ENCODE assay signal across 36 cellular contexts in genomic region chr10:130871406-130871805, GRCh38.
"Had no signal": no experiment of that assay in that cellular context is flagged by ENCODE, and none has a peak within 500 bp of the region (broad histone marks: within the 10 kb centered on the region; RNA-seq: fewer than 3 reads in every experiment).

No MANE protein-coding gene starts in this region.

- H3K27me3 ChIP-seq: ascending aorta, cardiac muscle cell had no signal

- H3K9me3 Mint-ChIP-seq: activated CD4-positive, alpha-beta memory T cell treated with anti-CD3 and anti-CD28 coated beads for 36 hours; activated CD4-positive, alpha-beta T cell treated with anti-CD3 and anti-CD28 coated beads, Interleukin-2, amount 10 ng/mL, durations not matched to agents 24 days and 14 days; activated CD8-positive, alpha-beta T cell treated with anti-CD3 and anti-CD28 coated beads for 36 hours; activated naive CD4-positive, alpha-beta T cell treated with anti-CD3 and anti-CD28 coated beads, Interleukin-2, amount 50 U/mL, for 24 hours; activated naive CD8-positive, alpha-beta T cell treated with anti-CD3 and anti-CD28 coated beads, Interleukin-2, amount 10 ng/mL, durations not matched to agents 7 days and 5 days; activated naive CD8-positive, alpha-beta T cell treated with anti-CD3 and anti-CD28 coated beads, Interleukin-2, amount 50 U/mL, for 24 hours; activated T-cell treated with anti-CD3 and anti-CD28 coated beads, Interleukin-2, amount 50 U/mL, for 4 hours; activated T-helper 1 cell treated with anti-CD3 and anti-CD28 coated beads, Interleukin-12 subunit alpha, Interleukin-12 subunit beta, Interleukin-2, Interleukin-4 antibody, amounts not matched to agents 30 ng/mL and 10 ng/mL and 1 ng/mL, durations not matched to agents 14 hours and 24 hours and 36 hours; T-helper 1 cell treated with Interleukin-12 subunit alpha and Interleukin-12 subunit beta and Interleukin-4 antibody, amounts not matched to agents 30 μg/mL and 1 μg/mL, for 36 hours; T-helper 2 cell treated with Interferon-gamma antibody and Interleukin-4, amounts not matched to agents 5 μg/mL and 100 μg/mL, for 36 hours had no signal

- H3K4me1 Mint-ChIP-seq: activated B cell treated with CpG ODN at 0.5 μM for 24 hours; activated CD4-positive, alpha-beta T cell treated with anti-CD3 and anti-CD28 coated beads, Interleukin-2, amount 10 ng/mL, durations not matched to agents 24 days and 14 days; activated naive CD4-positive, alpha-beta T cell treated with anti-CD3 and anti-CD28 coated beads, Interleukin-2, amount 10 ng/mL, durations not matched to agents 7 days and 5 days; activated naive CD4-positive, alpha-beta T cell treated with anti-CD3 and anti-CD28 coated beads, Interleukin-2, amount 50 U/mL, for 24 hours; activated naive CD8-positive, alpha-beta T cell treated with anti-CD3 and anti-CD28 coated beads, Interleukin-2, amount 10 ng/mL, durations not matched to agents 7 days and 5 days; activated naive CD8-positive, alpha-beta T cell treated with anti-CD3 and anti-CD28 coated beads, Interleukin-2, amount 50 U/mL, for 24 hours had no signal

- DNase-seq: activated B cell treated with CpG ODN at 0.5 μM for 24 hours; activated CD4-positive, alpha-beta memory T cell treated with anti-CD3 and anti-CD28 coated beads for 36 hours; activated CD4-positive, alpha-beta T cell treated with anti-CD3 and anti-CD28 coated beads for 4 hours; activated CD4-positive, alpha-beta T cell treated with anti-CD3 and anti-CD28 coated beads, Interleukin-2, amount 10 ng/mL, durations not matched to agents 24 days and 14 days; activated CD4-positive, alpha-beta T cell treated with anti-CD3 and anti-CD28 coated beads, Interleukin-2, amount 50 U/mL, for 1 hour; activated CD4-positive, alpha-beta T cell treated with anti-CD3 and anti-CD28 coated beads, Interleukin-2, amount 50 U/mL, for 4 hours; activated CD4-positive, CD25-positive, alpha-beta regulatory T cell treated with anti-CD3 and anti-CD28 coated beads, Interleukin-2, amount 50 U/mL, for 72 hours; activated CD8-positive, alpha-beta memory T cell treated with anti-CD3 and anti-CD28 coated beads, Interleukin-2, amount 50 U/mL, for 4 hours; activated CD8-positive, alpha-beta T cell treated with anti-CD3 and anti-CD28 coated beads for 36 hours; activated effector memory CD4-positive, alpha-beta T cell treated with Interleukin-2 at 50 U/mL for 16 hours; activated gamma-delta T cell; activated naive CD4-positive, alpha-beta T cell treated with anti-CD3 and anti-CD28 coated beads, Interleukin-2, amount 10 ng/mL, durations not matched to agents 7 days and 5 days; activated naive CD4-positive, alpha-beta T cell treated with Interleukin-2 at 50 U/mL for 16 hours; activated naive CD8-positive, alpha-beta T cell treated with anti-CD3 and anti-CD28 coated beads, Interleukin-2, amount 10 ng/mL, durations not matched to agents 7 days and 5 days; activated naive CD8-positive, alpha-beta T cell treated with anti-CD3 and anti-CD28 coated beads, Interleukin-2, amount 50 U/mL, for 24 hours; activated T-cell treated with anti-CD3 and anti-CD28 coated beads for 4 hours; activated T-cell treated with anti-CD3 and anti-CD28 coated beads, Interleukin-2, amount 50 U/mL, for 1 hour; activated T-cell treated with anti-CD3 and anti-CD28 coated beads, Interleukin-2, amount 50 U/mL, for 4 hours; activated T-cell treated with anti-CD3 and anti-CD28 coated beads, Interleukin-2, amount 50 U/mL, for 72 hours; amygdala; anterior cingulate cortex; central memory CD4-positive, alpha-beta T cell; SW 1271; T-helper 1 cell; T-helper 2 cell; T-helper 9 cell had no signal

- H3K27ac Mint-ChIP-seq: activated B cell treated with CpG ODN at 0.5 μM for 24 hours; activated CD4-positive, alpha-beta memory T cell treated with anti-CD3 and anti-CD28 coated beads for 36 hours; activated CD4-positive, alpha-beta T cell treated with anti-CD3 and anti-CD28 coated beads, Interleukin-2, amount 10 ng/mL, durations not matched to agents 24 days and 14 days; activated CD8-positive, alpha-beta T cell treated with anti-CD3 and anti-CD28 coated beads for 36 hours; activated naive CD4-positive, alpha-beta T cell treated with anti-CD3 and anti-CD28 coated beads, Interleukin-2, amount 10 ng/mL, durations not matched to agents 7 days and 5 days; activated naive CD4-positive, alpha-beta T cell treated with anti-CD3 and anti-CD28 coated beads, Interleukin-2, amount 50 U/mL, for 24 hours; activated naive CD8-positive, alpha-beta T cell; activated naive CD8-positive, alpha-beta T cell treated with anti-CD3 and anti-CD28 coated beads, Interleukin-2, amount 10 ng/mL, durations not matched to agents 7 days and 5 days; activated naive CD8-positive, alpha-beta T cell treated with anti-CD3 and anti-CD28 coated beads, Interleukin-2, amount 50 U/mL, for 24 hours; activated T-cell treated with anti-CD3 and anti-CD28 coated beads, Interleukin-2, amount 50 U/mL, for 72 hours; activated T-helper 1 cell treated with anti-CD3 and anti-CD28 coated beads, Interleukin-12 subunit alpha, Interleukin-12 subunit beta, Interleukin-2, Interleukin-4 antibody, amounts not matched to agents 30 ng/mL and 10 ng/mL and 1 ng/mL, durations not matched to agents 14 hours and 24 hours and 36 hours; activated T-helper 17 cell treated with anti-CD3 and anti-CD28 coated beads, Interleukin-2, amount 50 U/mL, for 72 hours; brain; T-helper 1 cell treated with Interleukin-12 subunit alpha and Interleukin-12 subunit beta and Interleukin-4 antibody, amounts not matched to agents 30 μg/mL and 1 μg/mL, for 36 hours; T-helper 2 cell treated with Interferon-gamma antibody and Interleukin-4, amounts not matched to agents 5 μg/mL and 100 μg/mL, for 36 hours had no signal

- H3K4me3 ChIP-seq: ascending aorta, cardiac muscle cell had no signal

- H3K36me3 Mint-ChIP-seq: activated CD4-positive, alpha-beta memory T cell treated with anti-CD3 and anti-CD28 coated beads for 36 hours; activated naive CD4-positive, alpha-beta T cell treated with anti-CD3 and anti-CD28 coated beads, Interleukin-2, amount 10 ng/mL, durations not matched to agents 7 days and 5 days; activated naive CD4-positive, alpha-beta T cell treated with anti-CD3 and anti-CD28 coated beads, Interleukin-2, amount 50 U/mL, for 24 hours; activated naive CD8-positive, alpha-beta T cell; activated naive CD8-positive, alpha-beta T cell treated with anti-CD3 and anti-CD28 coated beads, Interleukin-2, amount 10 ng/mL, durations not matched to agents 7 days and 5 days; brain had no signal

- H3K27me3 Mint-ChIP-seq: activated B cell treated with CpG ODN at 0.5 μM for 24 hours; activated CD4-positive, alpha-beta memory T cell treated with anti-CD3 and anti-CD28 coated beads for 36 hours; activated CD4-positive, alpha-beta T cell treated with anti-CD3 and anti-CD28 coated beads, Interleukin-2, amount 10 ng/mL, durations not matched to agents 24 days and 14 days; activated naive CD4-positive, alpha-beta T cell treated with anti-CD3 and anti-CD28 coated beads, Interleukin-2, amount 10 ng/mL, durations not matched to agents 7 days and 5 days; activated naive CD8-positive, alpha-beta T cell treated with anti-CD3 and anti-CD28 coated beads, Interleukin-2, amount 10 ng/mL, durations not matched to agents 7 days and 5 days had no signal

- H3K27ac ChIP-seq: ascending aorta, cardiac muscle cell, VCaP had no signal

- H3K9me3 ChIP-seq: ascending aorta had no signal

- H3K4me1 ChIP-seq: ascending aorta had no signal

- H3K36me3 ChIP-seq: ascending aorta, cardiac muscle cell had no signal

- H3K4me3 Mint-ChIP-seq: activated B cell treated with CpG ODN at 0.5 μM for 24 hours; activated CD4-positive, alpha-beta memory T cell treated with anti-CD3 and anti-CD28 coated beads for 36 hours; activated CD4-positive, alpha-beta T cell treated with anti-CD3 and anti-CD28 coated beads, Interleukin-2, amount 10 ng/mL, durations not matched to agents 24 days and 14 days; activated CD8-positive, alpha-beta T cell treated with anti-CD3 and anti-CD28 coated beads for 36 hours; activated naive CD4-positive, alpha-beta T cell treated with anti-CD3 and anti-CD28 coated beads, Interleukin-2, amount 10 ng/mL, durations not matched to agents 7 days and 5 days; activated naive CD4-positive, alpha-beta T cell treated with anti-CD3 and anti-CD28 coated beads, Interleukin-2, amount 50 U/mL, for 24 hours; activated naive CD8-positive, alpha-beta T cell; activated naive CD8-positive, alpha-beta T cell treated with anti-CD3 and anti-CD28 coated beads, Interleukin-2, amount 10 ng/mL, durations not matched to agents 7 days and 5 days; activated naive CD8-positive, alpha-beta T cell treated with anti-CD3 and anti-CD28 coated beads, Interleukin-2, amount 50 U/mL, for 24 hours; activated T-cell treated with anti-CD3 and anti-CD28 coated beads, Interleukin-2, amount 50 U/mL, for 4 hours; activated T-cell treated with anti-CD3 and anti-CD28 coated beads, Interleukin-2, amount 50 U/mL, for 72 hours; activated T-helper 1 cell treated with anti-CD3 and anti-CD28 coated beads, Interleukin-12 subunit alpha, Interleukin-12 subunit beta, Interleukin-2, Interleukin-4 antibody, amounts not matched to agents 30 ng/mL and 10 ng/mL and 1 ng/mL, durations not matched to agents 14 hours and 24 hours and 36 hours; activated T-helper 17 cell treated with anti-CD3 and anti-CD28 coated beads, Interleukin-2, amount 50 U/mL, for 72 hours; brain; T-helper 1 cell treated with Interleukin-12 subunit alpha and Interleukin-12 subunit beta and Interleukin-4 antibody, amounts not matched to agents 30 μg/mL and 1 μg/mL, for 36 hours; T-helper 2 cell treated with Interferon-gamma antibody and Interleukin-4, amounts not matched to agents 5 μg/mL and 100 μg/mL, for 36 hours had no signal
